Comparison of ENCODE assay signal across 21 cellular contexts in genomic region chr1:47618222-47618720, GRCh38.
"Had no signal": no experiment of that assay in that cellular context is flagged by ENCODE, and none has a peak within 500 bp of the region (broad histone marks: within the 10 kb centered on the region; RNA-seq: fewer than 3 reads in every experiment).

No MANE protein-coding gene starts in this region.

- H3K9me3 ChIP-seq: left ventricle myocardium inferior, neutrophil, pancreas, psoas muscle, thoracic aorta, upper lobe of left lung had no signal

- H3K9me3 Mint-ChIP-seq: activated naive CD4-positive, alpha-beta T cell treated with anti-CD3 and anti-CD28 coated beads, Interleukin-2, amount 50 U/mL, for 72 hours; natural killer cell treated with Interleukin-12 subunit alpha and Interleukin-12 subunit beta and Interleukin-15 and Interleukin-18, amount 100 ng/mL, for 72 hours; T-cell had no signal

- H3K36me3 Mint-ChIP-seq: activated naive CD4-positive, alpha-beta T cell treated with anti-CD3 and anti-CD28 coated beads, Interleukin-2, amount 50 U/mL, for 72 hours; natural killer cell treated with Interleukin-12 subunit alpha and Interleukin-12 subunit beta and Interleukin-15 and Interleukin-18, amount 100 ng/mL, for 72 hours; T-cell had no signal

- ATAC-seq: pancreas, right cardiac atrium, T-cell had no signal

- H3K27me3 ChIP-seq: brain microvascular endothelial cell, pancreas, upper lobe of left lung had no signal

- H3K4me1 ChIP-seq: left ventricle myocardium inferior, pancreas, upper lobe of left lung had no signal

- H3K4me3 ChIP-seq: dorsolateral prefrontal cortex, left ventricle myocardium inferior, pancreas, psoas muscle, thoracic aorta, upper lobe of left lung had no signal

- H3K4me1 Mint-ChIP-seq: T-cell had no signal

- H3K27ac Mint-ChIP-seq: natural killer cell treated with Interleukin-12 subunit alpha and Interleukin-12 subunit beta and Interleukin-15 and Interleukin-18, amount 100 ng/mL, for 72 hours; T-cell had no signal

- H3K27ac ChIP-seq: brain microvascular endothelial cell, dorsolateral prefrontal cortex, left ventricle myocardium inferior, neutrophil, pancreas, psoas muscle, thoracic aorta, upper lobe of left lung had no signal

- DNase-seq: activated CD4-positive, alpha-beta T cell treated with anti-CD3 and anti-CD28 coated beads for 1 hour; activated CD4-positive, alpha-beta T cell treated with anti-CD3 and anti-CD28 coated beads, Interleukin-2, amount 50 U/mL, for 1 hour; activated gamma-delta T cell treated with Interleukin-2 at 50 U/mL for 16 hours; activated T-cell treated with anti-CD3 and anti-CD28 coated beads, Interleukin-2, amount 50 U/mL, for 1 hour; aorta; brain microvascular endothelial cell; central memory CD4-positive, alpha-beta T cell; dorsolateral prefrontal cortex; kidney glomerular epithelial cell; left ventricle myocardium inferior; psoas muscle; right cardiac atrium; stimulated activated CD4-positive, alpha-beta T cell treated with anti-CD3 and anti-CD28 coated beads, Interleukin-4, amount 100 ng/mL, for 24 hours; stimulated activated naive CD4-positive, alpha-beta T cell treated with Interleukin-2 at 50 U/mL for 16 hours; T-cell; upper lobe of left lung had no signal

- H3K36me3 ChIP-seq: brain microvascular endothelial cell, left ventricle myocardium inferior, neutrophil, pancreas, thoracic aorta, upper lobe of left lung had no signal

- H3K4me3 Mint-ChIP-seq: natural killer cell treated with Interleukin-12 subunit alpha and Interleukin-12 subunit beta and Interleukin-15 and Interleukin-18, amount 100 ng/mL, for 72 hours; T-cell had no signal
